Comparison of ENCODE assay signal across 8 cellular contexts in the genomic region with DNA sequence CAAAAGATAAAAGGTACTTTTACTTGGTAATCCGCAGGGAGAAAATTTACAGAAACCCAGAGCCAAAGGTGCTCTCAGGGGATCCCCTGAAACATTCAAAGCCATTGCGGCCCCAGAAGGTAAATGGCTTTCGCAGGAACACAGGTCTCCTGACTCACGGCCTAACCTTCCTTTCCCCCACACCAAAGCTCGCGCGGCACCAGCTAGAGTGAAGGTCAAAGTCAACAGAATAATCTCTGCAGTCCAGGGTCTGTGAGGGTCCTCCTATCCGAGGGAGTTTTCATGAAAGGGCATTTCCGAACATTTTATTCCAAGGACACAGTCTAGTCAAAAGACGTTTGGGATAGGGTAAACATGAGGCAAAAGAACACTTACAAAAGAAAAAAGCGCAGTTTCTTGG. TPM values are rescaled to one million over a fixed set of nuclear protein-coding genes. Genes with fewer than 3 reads are reported as not detected.
DNase-seq lines count a peak whose midpoint lies in the region; ATAC-seq and TF ChIP-seq lines count a peak whose summit lies in the region.

No MANE protein-coding gene starts in this region.

- H3K9me3 ChIP-seq in T-helper 17 cell (ENCODE audit: control insufficient read depth, low read length, poor library complexity, severe bottlenecking): no peaks in the 10 kb centered on the region
- no peaks in the 10 kb centered on the region for H3K9me3 ChIP-seq in heart right ventricle

- DNase-seq in T-helper 17 cell (no peak), heart right ventricle (no peak), sciatic nerve (ENCODE audit: low spot score) (no peak), DMS 273 (lab: John Stamatoyannopoulos, UW; ENCODE audit: unreplicated experiment) (no peak), SHP77 treated with DMSO at 0.1 percent for 48 hours (lab: John Stamatoyannopoulos, UW) (no peak), SIG-M5 treated with dmso at 0.1 percent for 504 hours (lab: John Stamatoyannopoulos, UW; ENCODE audit: unreplicated experiment) (no peak)

- TF ChIP-seq CTCF in heart right ventricle (IDR thresholded peaks at IDR 0.05): no peak

- H3K27me3 ChIP-seq in heart right ventricle: peaks cover 0 to 46% (median 9%) of the 10 kb centered on the region in 7 donors

- peak overlapping the region in 9 of 10 donors; percentile 23 to 82 (median 73) for H3K27ac ChIP-seq in heart right ventricle

- peaks cover 3% of the 10 kb centered on the region for H3K4me1 Mint-ChIP-seq in T-helper 17 cell

- peaks cover 11% of the 10 kb centered on the region for H3K27me3 Mint-ChIP-seq in T-helper 17 cell

- intact Hi-C loops in heart right ventricle (cut with DNase I): loop anchor here in 1 of 10 donors (5.0 kb wide), 1 partner anchor 54 kb away; no protein-coding TSS in a partner anchor
- intact Hi-C loops in sciatic nerve (cut with DNase I): no loop called here

- ATAC-seq in GM19397 (IDR thresholded peaks at IDR 0.05; ENCODE audit: unreplicated experiment) (peak; percentile 6), T-helper 17 cell (no peak), heart right ventricle (peak in 4 of 8 donors; percentile 10 to 38 (median 22)), sciatic nerve (peak; percentile 23), HG03378 (IDR thresholded peaks at IDR 0.05; ENCODE audit: unreplicated experiment) (no peak)

- H3K4me3 ChIP-seq in heart right ventricle: peak overlapping the region; percentile 46 to 73 (median 65)

- no peak overlapping the region for H3K27ac Mint-ChIP-seq in T-helper 17 cell

- H3K4me3 Mint-ChIP-seq in T-helper 17 cell: peak overlapping the region; percentile 9

- no peaks in the 10 kb centered on the region for H3K36me3 Mint-ChIP-seq in T-helper 17 cell (ENCODE audit: low read depth)

- 25 to 39% methylated on average over 11 of the region's 11 CpGs for WGBS in heart right ventricle, 2 donors

- H3K36me3 ChIP-seq in heart right ventricle: no peaks in the 10 kb centered on the region

- H3K4me1 ChIP-seq in heart right ventricle: peaks cover 0 to 20% (median 0%) of the 10 kb centered on the region in 9 donors

RNA-seq across cellular contexts. Expression of a gene that starts 0.6 kb away (rescaled TPM):
- not detected for total RNA-seq in T-helper 17 cell
- 10 to 100 TPM in 3 of 10 donors, 1 to 10 TPM in 7; 2.7 to 12.8 (median 7.9) TPM for total RNA-seq in heart right ventricle
- polyA plus RNA-seq in heart right ventricle: 1 to 10 TPM; 1.4 to 5.0 TPM
- 65.2 TPM for total RNA-seq in sciatic nerve

RNA-seq across cellular contexts. Expression of a gene that starts 34.0 kb away (rescaled TPM):
- total RNA-seq in T-helper 17 cell (1 to 10 TPM in 1 of 2 donors, under 1 TPM in 1; 0.60 to 1.6 TPM), heart right ventricle (1 to 10 TPM; 1.0 to 4.1 (median 2.8) TPM), sciatic nerve (36.1 TPM)
- 1 to 10 TPM in 1 of 2 donors, under 1 TPM in 1; 0.68 to 4.2 TPM for polyA plus RNA-seq in heart right ventricle

RNA-seq across cellular contexts. Expression of a gene that starts 56.7 kb away (rescaled TPM):
- total RNA-seq in T-helper 17 cell (not detected), heart right ventricle (1 to 10 TPM in 4 of 10 donors, under 1 TPM in 4, not detected in 2; 0.31 to 3.7 (median 0.99) TPM), sciatic nerve (17.1 TPM)
- under 1 TPM; 0.29 to 0.80 TPM for polyA plus RNA-seq in heart right ventricle

Comparison
In these comparisons a context has a peak if more than half of its experiments do, and no peak if none do; other contexts are left out.
1. ATAC-seq: peak in GM19397 (single experiment) and sciatic nerve (single experiment); none in T-helper 17 cell (single experiment) and HG03378 (single experiment).